In genomic region chr7:138934401-138934800, GRCh38 we compare ENCODE assay signal across 21 cellular contexts. TPM values are rescaled to one million over a fixed set of nuclear protein-coding genes. Genes with fewer than 3 reads are reported as not detected.
DNase-seq lines count a peak whose midpoint lies in the region; ATAC-seq and TF ChIP-seq lines count a peak whose summit lies in the region.
"Had no signal": no experiment of that assay in that cellular context is flagged by ENCODE, and none has a peak within 500 bp of the region (broad histone marks: within the 10 kb centered on the region; RNA-seq: fewer than 3 reads in every experiment).

No MANE protein-coding gene starts in this region.

- no peak overlapping the region for H2AFZ ChIP-seq in hepatocyte

- no peak for DNase-seq in left ventricle myocardium inferior
- no peak for DNase-seq in cardiac septum (ENCODE audit: low spot score)
- DNase-seq in hepatocyte (ENCODE audit: low spot score), result no peak
- no peak for DNase-seq in suprapubic skin (ENCODE audit: low spot score in 2 of 2)
- no peak for DNase-seq in naive thymus-derived CD4-positive, alpha-beta T cell
- no peak for DNase-seq in colonic mucosa
- DNase-seq: activated CD4-positive, alpha-beta memory T cell treated with anti-CD3 and anti-CD28 coated beads, Interleukin-2, amount 10 ng/mL, durations not matched to agents 7 days and 5 days; activated CD4-positive, CD25-positive, alpha-beta regulatory T cell; activated gamma-delta T cell treated with Interleukin-2 at 50 U/mL for 16 hours; activated T-cell treated with anti-CD3 and anti-CD28 coated beads, Interleukin-2, amount 50 U/mL, for 1 hour; Caco-2; hypothalamus; NCI-H1092 treated with DMSO at 0.1 percent for 48 hours; NCI-H2081 treated with DMSO at 0.1 percent for 48 hours; NCI-H510A; upper lobe of right lung had no signal

- H3K4me3 ChIP-seq in left ventricle myocardium inferior (no peak overlapping the region), hepatocyte (no peak overlapping the region), suprapubic skin (no peak overlapping the region), colonic mucosa (no peak overlapping the region)
- H3K4me3 ChIP-seq in naive thymus-derived CD4-positive, alpha-beta T cell (ENCODE audit: low read length), result no peak overlapping the region
- H3K4me3 ChIP-seq: BLaER1, lung, upper lobe of right lung had no signal

- no peak overlapping the region for H3K9ac ChIP-seq in colonic mucosa (ENCODE audit: low read depth in 2 of 2, low read length in 2 of 2)
- H3K9ac ChIP-seq: BLaER1 had no signal

- 94% methylated on average over 8 of the region's 8 CpGs for WGBS in hepatocyte (ENCODE audit: low lambda C conversion rate, missing lambda C conversion rate)
- WGBS in suprapubic skin, result 82% methylated on average over 8 of the region's 8 CpGs

- peaks cover 0 to 17% (median 0%) of the 10 kb centered on the region in 5 donors for H3K27me3 Mint-ChIP-seq in naive thymus-derived CD4-positive, alpha-beta T cell
- H3K27me3 Mint-ChIP-seq: dendritic cell treated with granulocyte-macrophage colony-stimulating factor and Interleukin-4, amounts not matched to agents 40 ng/mL and 50 ng/mL, for 4 days had no signal

- peaks cover 20% of the 10 kb centered on the region for H3K4me1 ChIP-seq in left ventricle myocardium inferior
- peaks cover 14% of the 10 kb centered on the region for H3K4me1 ChIP-seq in hepatocyte (ENCODE audit: insufficient read depth)
- peaks cover 14% of the 10 kb centered on the region for H3K4me1 ChIP-seq in suprapubic skin
- H3K4me1 ChIP-seq in naive thymus-derived CD4-positive, alpha-beta T cell (ENCODE audit: control insufficient read depth in 2 of 2, insufficient read depth in 2 of 2, low read length in 2 of 2), result no peaks in the 10 kb centered on the region
- H3K4me1 ChIP-seq in colonic mucosa, result no peaks in the 10 kb centered on the region
- H3K4me1 ChIP-seq: BLaER1, upper lobe of right lung had no signal

- H3K4me2 ChIP-seq in hepatocyte, result peak overlapping the region; percentile 34
- H3K4me2 ChIP-seq: BLaER1 had no signal

- no peak for ATAC-seq in SK-N-SH treated with all-trans-retinoic acid at 6 μM for 48 hours
- ATAC-seq in naive thymus-derived CD4-positive, alpha-beta T cell, result no peak
- ATAC-seq in HG03045 (IDR thresholded peaks at IDR 0.05; ENCODE audit: unreplicated experiment), result no peak
- ATAC-seq: upper lobe of right lung had no signal

- H4K20me1 ChIP-seq in hepatocyte (ENCODE audit: insufficient read depth, poor library complexity, severe bottlenecking), result no peaks in the 10 kb centered on the region
- H4K20me1 ChIP-seq: BLaER1 had no signal

- H3K79me2 ChIP-seq in hepatocyte, result peaks cover 14% of the 10 kb centered on the region

- no peaks in the 10 kb centered on the region for H3K9me2 ChIP-seq in hepatocyte (replicated peaks; ENCODE audit: insufficient read depth)

- CTCF ChIA-PET in naive thymus-derived CD4-positive, alpha-beta T cell (lab: Charles Lee), result no interaction called here

- intact Hi-C loops in left ventricle myocardium inferior (cut with micrococcal nuclease), result no loop called here
- intact Hi-C loops in cardiac septum (cut with DNase I), result no loop called here
- intact Hi-C loops in naive thymus-derived CD4-positive, alpha-beta T cell (cut with micrococcal nuclease), result no loop called here
- intact Hi-C loops in colonic mucosa (cut with DNase I), result no loop called here

- H3K9me3 Mint-ChIP-seq in naive thymus-derived CD4-positive, alpha-beta T cell, result no peaks in the 10 kb centered on the region
- H3K9me3 Mint-ChIP-seq: activated CD4-positive, alpha-beta memory T cell treated with anti-CD3 and anti-CD28 coated beads, Interleukin-2, amount 10 ng/mL, durations not matched to agents 7 days and 5 days; dendritic cell treated with granulocyte-macrophage colony-stimulating factor and Interleukin-4, amounts not matched to agents 40 ng/mL and 50 ng/mL, for 4 days had no signal

- peaks cover 0 to 2% (median 0%) of the 10 kb centered on the region in 5 donors for H3K36me3 Mint-ChIP-seq in naive thymus-derived CD4-positive, alpha-beta T cell

- H3K9me3 ChIP-seq in left ventricle myocardium inferior (replicated peaks) (no peaks in the 10 kb centered on the region), hepatocyte (ENCODE audit: low read depth) (no peaks in the 10 kb centered on the region), suprapubic skin (no peaks in the 10 kb centered on the region), colonic mucosa (no peaks in the 10 kb centered on the region)
- no peaks in the 10 kb centered on the region for H3K9me3 ChIP-seq in naive thymus-derived CD4-positive, alpha-beta T cell (ENCODE audit: control insufficient read depth in 2 of 3, low read length in 3 of 3)
- H3K9me3 ChIP-seq: Caco-2, upper lobe of right lung had no signal

- H3K27ac Mint-ChIP-seq in naive thymus-derived CD4-positive, alpha-beta T cell, result no peak overlapping the region
- H3K27ac Mint-ChIP-seq: activated CD4-positive, alpha-beta memory T cell treated with anti-CD3 and anti-CD28 coated beads, Interleukin-2, amount 10 ng/mL, durations not matched to agents 7 days and 5 days; dendritic cell treated with granulocyte-macrophage colony-stimulating factor and Interleukin-4, amounts not matched to agents 40 ng/mL and 50 ng/mL, for 4 days had no signal

- H3K4me3 Mint-ChIP-seq in naive thymus-derived CD4-positive, alpha-beta T cell, result no peak overlapping the region
- H3K4me3 Mint-ChIP-seq: activated CD4-positive, alpha-beta memory T cell treated with anti-CD3 and anti-CD28 coated beads, Interleukin-2, amount 10 ng/mL, durations not matched to agents 7 days and 5 days; dendritic cell treated with granulocyte-macrophage colony-stimulating factor and Interleukin-4, amounts not matched to agents 40 ng/mL and 50 ng/mL, for 4 days had no signal

- H3K4me1 Mint-ChIP-seq in naive thymus-derived CD4-positive, alpha-beta T cell, result peaks cover 0 to 3% (median 0%) of the 10 kb centered on the region in 7 donors
- H3K4me1 Mint-ChIP-seq: activated CD4-positive, alpha-beta memory T cell treated with anti-CD3 and anti-CD28 coated beads, Interleukin-2, amount 10 ng/mL, durations not matched to agents 7 days and 5 days had no signal

- H3K27me3 ChIP-seq in left ventricle myocardium inferior (ENCODE audit: low read depth) (no peaks in the 10 kb centered on the region), hepatocyte (no peaks in the 10 kb centered on the region), suprapubic skin (no peaks in the 10 kb centered on the region), colonic mucosa (no peaks in the 10 kb centered on the region)
- no peaks in the 10 kb centered on the region for H3K27me3 ChIP-seq in naive thymus-derived CD4-positive, alpha-beta T cell (ENCODE audit: control insufficient read depth in 2 of 2, insufficient read depth in 2 of 2, low read length in 2 of 2)
- H3K27me3 ChIP-seq: BLaER1, upper lobe of right lung had no signal

- POLR2A ChIA-PET in naive thymus-derived CD4-positive, alpha-beta T cell (lab: Charles Lee), result interaction anchor here (0.5 kb wide), 1 partner anchor 730 kb away, joined by 3 read pairs; no protein-coding TSS in a partner anchor

- TF ChIP-seq POLR2A in suprapubic skin (IDR thresholded peaks at IDR 0.05), result no peak

- TF ChIP-seq EP300 in suprapubic skin (IDR thresholded peaks at IDR 0.05), result no peak

- no peaks in the 10 kb centered on the region for H3K36me3 ChIP-seq in left ventricle myocardium inferior
- no peaks in the 10 kb centered on the region for H3K36me3 ChIP-seq in hepatocyte (replicated peaks; ENCODE audit: insufficient read depth, low read depth)
- no peaks in the 10 kb centered on the region for H3K36me3 ChIP-seq in suprapubic skin
- no peaks in the 10 kb centered on the region for H3K36me3 ChIP-seq in naive thymus-derived CD4-positive, alpha-beta T cell (ENCODE audit: control insufficient read depth in 2 of 3, insufficient read depth in 3 of 3, low read length in 3 of 3)
- H3K36me3 ChIP-seq in colonic mucosa, result no peaks in the 10 kb centered on the region
- H3K36me3 ChIP-seq: upper lobe of right lung had no signal

- TF ChIP-seq CTCF in left ventricle myocardium inferior (IDR thresholded peaks at IDR 0.05; ENCODE audit: borderline replicate concordance), result no peak
- TF ChIP-seq CTCF in hepatocyte (IDR thresholded peaks at IDR 0.05; ENCODE audit: poor library complexity), result no peak
- no peak for TF ChIP-seq CTCF in suprapubic skin (IDR thresholded peaks at IDR 0.05)
- TF ChIP-seq CTCF in colonic mucosa (IDR thresholded peaks at IDR 0.05), result no peak

- peak overlapping the region; percentile 62 for H3K27ac ChIP-seq in left ventricle myocardium inferior (replicated peaks)
- peak overlapping the region; percentile 87 for H3K27ac ChIP-seq in hepatocyte
- H3K27ac ChIP-seq in suprapubic skin, result peak overlapping the region; percentile 29
- no peak overlapping the region for H3K27ac ChIP-seq in naive thymus-derived CD4-positive, alpha-beta T cell (ENCODE audit: low read depth, low read length)
- no peak overlapping the region for H3K27ac ChIP-seq in colonic mucosa
- H3K27ac ChIP-seq: BLaER1, upper lobe of right lung had no signal

TF ChIP-seq in SK-N-SH treated with all-trans-retinoic acid at 6 μM for 48 hours, 23 proteins besides CTCF, POLR2A, EP300 and RAD21 (continues in another document):
- TF ChIP-seq CSRNP3 (CRISPR knock-in tag; IDR thresholded peaks at IDR 0.05), result no peak

RNA-seq across cellular contexts. Expression of gene KIAA1549, which starts 46.8 kb away (rescaled TPM):
- total RNA-seq in left ventricle myocardium inferior (2.1 TPM), cardiac septum (1.4 TPM), hepatocyte (5.7 and 7.3 TPM in 2 replicates), suprapubic skin (1 to 10 TPM in 3 of 4 donors, under 1 TPM in 1; 0.83 to 2.1 (median 1.5) TPM), colonic mucosa (1 to 10 TPM; 2.9 to 3.5 TPM)
- polyA plus RNA-seq in hepatocyte, result 2.8 and 3.4 TPM in 2 replicates
- total RNA-seq in naive thymus-derived CD4-positive, alpha-beta T cell, result under 1 TPM in 4 of 5 experiments, not detected in 1; 0.16 to 0.56 (median 0.25) TPM
- polyA plus RNA-seq in naive thymus-derived CD4-positive, alpha-beta T cell, result not detected

Comparison
In these comparisons a context has a peak if more than half of its experiments do, and no peak if none do; other contexts are left out.
1. H3K27ac ChIP-seq: peak in left ventricle myocardium inferior (single experiment), hepatocyte (single experiment) and suprapubic skin (single experiment); none in naive thymus-derived CD4-positive, alpha-beta T cell (single experiment) and colonic mucosa (single experiment).